ENCODE assay signal across 11 cellular contexts in the genomic region with DNA sequence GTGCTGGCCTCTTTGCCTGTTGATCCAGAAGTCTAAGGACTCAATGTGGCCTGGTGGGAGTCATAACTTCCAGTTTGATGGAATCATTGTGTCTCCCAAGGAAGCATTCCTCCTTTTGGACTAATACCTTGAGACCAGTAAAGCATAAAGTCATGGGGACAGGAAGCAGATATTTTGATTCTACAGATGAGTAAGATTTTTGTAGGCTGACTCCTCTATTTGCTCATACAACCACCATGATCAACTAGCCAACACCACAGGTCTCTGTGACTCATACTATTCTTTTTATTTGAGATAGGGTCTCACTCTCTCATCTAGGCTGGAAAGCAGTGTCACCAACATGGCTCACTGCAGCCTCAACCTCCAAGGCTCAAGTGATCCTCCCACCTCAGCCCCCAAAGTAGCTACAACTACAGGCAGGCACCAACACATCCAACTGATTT. TPM values are rescaled to one million over a fixed set of nuclear protein-coding genes. Genes with fewer than 3 reads are reported as not detected.
DNase-seq lines count a peak whose midpoint lies in the region; ATAC-seq and TF ChIP-seq lines count a peak whose summit lies in the region.
"Had no signal": no experiment of that assay in that cellular context is flagged by ENCODE, and none has a peak within 500 bp of the region (broad histone marks: within the 10 kb centered on the region; RNA-seq: fewer than 3 reads in every experiment).

No MANE protein-coding gene starts in this region.

- H3K9me3 ChIP-seq in MG63: no peaks in the 10 kb centered on the region; the same call in 1 of the 2 replicates

- H3K4me3 ChIP-seq in AG10803 (ENCODE audit: low read length) (no peak overlapping the region), fibroblast of villous mesenchyme (ENCODE audit: low read depth, low read length) (no peak overlapping the region), MG63 (no peak overlapping the region)

- H3K4me3 Mint-ChIP-seq in activated CD8-positive, alpha-beta T cell treated with anti-CD3 and anti-CD28 coated beads for 36 hours: no peak overlapping the region

- no peaks in the 10 kb centered on the region for H3K9me3 Mint-ChIP-seq in activated CD8-positive, alpha-beta T cell treated with anti-CD3 and anti-CD28 coated beads for 36 hours

- TF ChIP-seq CTCF in AG10803 (conservative IDR thresholded peaks at IDR 0.05; ENCODE audit: low read length) (no peak), fibroblast of villous mesenchyme (IDR thresholded peaks at IDR 0.05; ENCODE audit: insufficient read depth, low read depth, low read length) (no peak)
- no peak for TF ChIP-seq CTCF in activated CD8-positive, alpha-beta T cell treated with anti-CD3 and anti-CD28 coated beads for 36 hours (IDR thresholded peaks at IDR 0.05)

- ATAC-seq in activated CD8-positive, alpha-beta T cell treated with anti-CD3 and anti-CD28 coated beads for 36 hours: peak; percentile 64
- ATAC-seq in HG03039 (IDR thresholded peaks at IDR 0.05; ENCODE audit: unreplicated experiment) (no peak), GM18520 (IDR thresholded peaks at IDR 0.05; ENCODE audit: unreplicated experiment) (no peak), GM18511 (IDR thresholded peaks at IDR 0.05; ENCODE audit: unreplicated experiment) (no peak)

- peak; percentile 64 for DNase-seq in AG10803 (ENCODE audit: low read depth)
- DNase-seq in HCEC 1CT: peak; percentile 83
- peak; percentile 72 for DNase-seq in activated CD8-positive, alpha-beta T cell treated with anti-CD3 and anti-CD28 coated beads for 36 hours
- DNase-seq in fibroblast of villous mesenchyme (ENCODE audit: low read depth): peak; percentile 42
- no peak for DNase-seq in MG63
- DNase-seq: activated effector memory CD4-positive, alpha-beta T cell treated with Interleukin-2 at 50 U/mL for 16 hours; NCI-H2081 had no signal

- POLR2A ChIA-PET in activated CD8-positive, alpha-beta T cell treated with anti-CD3 and anti-CD28 coated beads for 36 hours (lab: Charles Lee): interaction anchor here (0.6 to 1.3 kb wide), 3 partner anchors 9 to 66 kb away, joined by 3 read pairs; partner anchors contain the start of gene MT1E

- CTCF ChIA-PET in activated CD8-positive, alpha-beta T cell treated with anti-CD3 and anti-CD28 coated beads for 36 hours (lab: Charles Lee): interaction anchor here (2.6 kb wide), 1 partner anchor 16 kb away, joined by 6 read pairs; no protein-coding TSS in a partner anchor

- H3K36me3 Mint-ChIP-seq in activated CD8-positive, alpha-beta T cell treated with anti-CD3 and anti-CD28 coated beads for 36 hours (ENCODE audit: low read depth): no peaks in the 10 kb centered on the region

- peaks cover 1% of the 10 kb centered on the region for H3K36me3 ChIP-seq in MG63

- intact Hi-C loops in activated CD8-positive, alpha-beta T cell treated with anti-CD3 and anti-CD28 coated beads for 36 hours (cut with micrococcal nuclease): loop anchor here (5.0 kb wide), 1 partner anchor 68 kb away; the partner anchor contains the start of gene MT1X

- H3K27ac Mint-ChIP-seq in activated CD8-positive, alpha-beta T cell treated with anti-CD3 and anti-CD28 coated beads for 36 hours: peak overlapping the region; percentile 69

- H3K27me3 ChIP-seq in MG63: no peaks in the 10 kb centered on the region

- peaks cover 65% of the 10 kb centered on the region for H3K4me1 Mint-ChIP-seq in activated CD8-positive, alpha-beta T cell treated with anti-CD3 and anti-CD28 coated beads for 36 hours (ENCODE audit: low read depth)

- H3K27me3 Mint-ChIP-seq in activated CD8-positive, alpha-beta T cell treated with anti-CD3 and anti-CD28 coated beads for 36 hours: peaks cover 12% of the 10 kb centered on the region

RNA-seq across cellular contexts. Expression of gene MT2A, which starts 6.2 kb away (rescaled TPM):
- total RNA-seq in activated CD8-positive, alpha-beta T cell treated with anti-CD3 and anti-CD28 coated beads for 36 hours: 100 to 1,000 TPM; 141 to 144 TPM
- 21.2 and 76.0 TPM in 2 replicates for total RNA-seq in fibroblast of villous mesenchyme
- total RNA-seq in MG63 (2014; rRNA removed; shearing (Covaris generic); ENCODE audit: low replicate concordance): 115 and 538 TPM in 2 replicates

RNA-seq across cellular contexts. Expression of gene MT1E, which starts 11.0 kb away (rescaled TPM):
- 10 to 100 TPM; 22.1 to 23.3 TPM for total RNA-seq in activated CD8-positive, alpha-beta T cell treated with anti-CD3 and anti-CD28 coated beads for 36 hours
- total RNA-seq in fibroblast of villous mesenchyme: 21.6 and 108 TPM in 2 replicates
- total RNA-seq in MG63 (2014; rRNA removed; shearing (Covaris generic); ENCODE audit: low replicate concordance): 49.5 and 203 TPM in 2 replicates

RNA-seq across cellular contexts. Expression of gene MT1M, which starts 17.9 kb away (rescaled TPM):
- total RNA-seq in activated CD8-positive, alpha-beta T cell treated with anti-CD3 and anti-CD28 coated beads for 36 hours: not detected
- total RNA-seq in fibroblast of villous mesenchyme: 1.3 TPM in 1 of 2 replicates, not detected in the other
- 5.2 and 26.7 TPM in 2 replicates for total RNA-seq in MG63 (2014; rRNA removed; shearing (Covaris generic); ENCODE audit: low replicate concordance)

RNA-seq across cellular contexts. Expression of gene MT1A, which starts 23.9 kb away (rescaled TPM):
- not detected for total RNA-seq in activated CD8-positive, alpha-beta T cell treated with anti-CD3 and anti-CD28 coated beads for 36 hours
- total RNA-seq in fibroblast of villous mesenchyme: 1.3 and 1.9 TPM in 2 replicates
- total RNA-seq in MG63 (2014; rRNA removed; shearing (Covaris generic); ENCODE audit: low replicate concordance): not detected in 2 replicates

RNA-seq across cellular contexts. Expression of gene MT3, which starts 25.2 kb away (rescaled TPM):
- 10 to 100 TPM; 30.7 to 33.6 TPM for total RNA-seq in activated CD8-positive, alpha-beta T cell treated with anti-CD3 and anti-CD28 coated beads for 36 hours
- total RNA-seq in fibroblast of villous mesenchyme: not detected in 2 replicates
- not detected in 2 replicates for total RNA-seq in MG63 (2014; rRNA removed; shearing (Covaris generic); ENCODE audit: low replicate concordance)
- total RNA-seq: pulmonary artery endothelial cell had no signal
